ENCODE assay signal across 9 cellular contexts in genomic region chrX:45760187-45760742, GRCh38.
DNase-seq lines count a peak whose midpoint lies in the region; ATAC-seq and TF ChIP-seq lines count a peak whose summit lies in the region.
"Had no signal": no experiment of that assay in that cellular context is flagged by ENCODE, and none has a peak within 500 bp of the region (broad histone marks: within the 10 kb centered on the region; RNA-seq: fewer than 3 reads in every experiment).

No MANE protein-coding gene starts in this region.

- no peak for ATAC-seq in natural killer cell treated with Interleukin-12 subunit alpha and Interleukin-12 subunit beta and Interleukin-15 and Interleukin-18, amount 100 ng/mL, for 72 hours

- in situ Hi-C loops in astrocyte of the cerebellum (cut with HindIII; ENCODE audit: low sequenced_read_pairs): no loop called here

- no peaks in the 10 kb centered on the region for H3K27me3 Mint-ChIP-seq in natural killer cell treated with Interleukin-12 subunit alpha and Interleukin-12 subunit beta and Interleukin-15 and Interleukin-18, amount 100 ng/mL, for 72 hours

- H3K27ac Mint-ChIP-seq in natural killer cell treated with Interleukin-12 subunit alpha and Interleukin-12 subunit beta and Interleukin-15 and Interleukin-18, amount 100 ng/mL, for 72 hours: no peak overlapping the region

- peak; percentile 23 for DNase-seq in SIG-M5 treated with dmso at 0.1 percent for 504 hours (lab: John Stamatoyannopoulos, UW; ENCODE audit: unreplicated experiment)
- no peak for DNase-seq in SIG-M5 (lab: John Stamatoyannopoulos, UW)
- peak; percentile 27 for DNase-seq in NCI-H146 treated with DMSO at 0.1 percent for 48 hours (lab: John Stamatoyannopoulos, UW; ENCODE audit: unreplicated experiment)
- DNase-seq in astrocyte of the cerebellum (ENCODE audit: low read depth): no peak
- no peak for DNase-seq in natural killer cell treated with Interleukin-12 subunit alpha and Interleukin-12 subunit beta and Interleukin-15 and Interleukin-18, amount 100 ng/mL, for 72 hours (ENCODE audit: low spot score)
- DNase-seq in iPS-NIHi7 (ENCODE audit: extremely low spot score): no peak
- no peak for DNase-seq in amygdala (lab: John Stamatoyannopoulos, UW)
- DNase-seq in NCI-H524 treated with DMSO at 0.1 percent for 48 hours (lab: John Stamatoyannopoulos, UW): no peak
- DNase-seq: NCI-H1930 had no signal

- peak overlapping the region; percentile 84 for H3K4me3 Mint-ChIP-seq in natural killer cell treated with Interleukin-12 subunit alpha and Interleukin-12 subunit beta and Interleukin-15 and Interleukin-18, amount 100 ng/mL, for 72 hours

- H3K36me3 Mint-ChIP-seq in natural killer cell treated with Interleukin-12 subunit alpha and Interleukin-12 subunit beta and Interleukin-15 and Interleukin-18, amount 100 ng/mL, for 72 hours: peaks cover 33% of the 10 kb centered on the region

- no peaks in the 10 kb centered on the region for H3K9me3 Mint-ChIP-seq in natural killer cell treated with Interleukin-12 subunit alpha and Interleukin-12 subunit beta and Interleukin-15 and Interleukin-18, amount 100 ng/mL, for 72 hours

- peaks cover 61 to 70% of the 10 kb centered on the region in 2 donors for H3K4me1 Mint-ChIP-seq in natural killer cell treated with Interleukin-12 subunit alpha and Interleukin-12 subunit beta and Interleukin-15 and Interleukin-18, amount 100 ng/mL, for 72 hours (ENCODE audit: low read depth in 2 of 2)

- no peak for TF ChIP-seq CTCF in astrocyte of the cerebellum (IDR thresholded peaks at IDR 0.05; ENCODE audit: low read depth, low read length, missing control alignments)

- peak overlapping the region; percentile 4 for H3K4me3 ChIP-seq in astrocyte of the cerebellum (ENCODE audit: low read depth, low read length)

Comparison
In these comparisons a context has a peak if more than half of its experiments do, and no peak if none do; other contexts are left out.
1. DNase-seq: peak in SIG-M5 treated with dmso at 0.1 percent for 504 hours (single experiment) and NCI-H146 treated with DMSO at 0.1 percent for 48 hours (single experiment); none in SIG-M5 (single experiment), astrocyte of the cerebellum (single experiment), natural killer cell treated with Interleukin-12 subunit alpha and Interleukin-12 subunit beta and Interleukin-15 and Interleukin-18, amount 100 ng/mL, for 72 hours (single experiment), iPS-NIHi7 (single experiment), amygdala (0 of 56) and NCI-H524 treated with DMSO at 0.1 percent for 48 hours (single experiment).